Comparison of ENCODE assay signal across 20 cellular contexts in the genomic region with DNA sequence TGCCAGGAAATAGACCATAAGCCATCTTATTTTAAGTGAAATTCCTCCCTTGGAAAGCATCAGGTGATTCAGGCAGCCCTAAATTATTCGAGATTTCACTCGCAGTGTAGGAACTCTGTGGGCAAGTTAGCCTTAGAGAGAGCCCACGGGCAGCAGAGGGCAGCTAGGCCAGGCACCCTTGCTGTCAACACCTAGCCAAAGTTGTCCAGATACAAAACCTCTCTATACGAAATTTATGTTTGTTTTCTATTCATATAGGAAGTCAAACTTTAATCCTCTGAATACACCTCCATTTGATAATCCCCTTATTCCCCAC.
A peak's percentile ranks its signal among the peaks of the same experiment; 100 is the strongest.
DNase-seq lines count a peak whose midpoint lies in the region; ATAC-seq and FAIRE-seq lines count a peak whose summit lies in the region.
"Had no signal": no experiment of that assay in that cellular context is flagged by ENCODE, and none has a peak within 500 bp of the region (broad histone marks: within the 10 kb centered on the region; RNA-seq: fewer than 3 reads in every experiment).

No MANE protein-coding gene starts in this region.

- intact Hi-C loops in CD4-positive, alpha-beta memory T cell (cut with micrococcal nuclease), result loop anchor here (2.0 to 10.0 kb wide), 4 partner anchors 36 to 1041 kb away; no protein-coding TSS in a partner anchor

- CTCF ChIA-PET in CD4-positive, alpha-beta memory T cell (lab: Charles Lee; ENCODE audit: partially characterized antibody), result no interaction called here
- CTCF ChIA-PET in T-cell (lab: Charles Lee), result interaction anchor here in 1 of 2 donors (0.8 kb wide), 1 partner anchor 9 kb away, joined by 3 read pairs; no protein-coding TSS in a partner anchor

- H3K27me3 ChIP-seq in CD4-positive, alpha-beta memory T cell (ENCODE audit: insufficient read depth, low read length), result no peaks in the 10 kb centered on the region

- H3K9me3 ChIP-seq in CD4-positive, alpha-beta memory T cell (ENCODE audit: control insufficient read depth in 1 of 2, low read length in 2 of 2), result no peaks in the 10 kb centered on the region
- H3K9me3 ChIP-seq: SK-N-SH had no signal

- peaks cover 17 to 30% (median 24%) of the 10 kb centered on the region in 4 donors for H3K4me1 Mint-ChIP-seq in CD4-positive, alpha-beta memory T cell
- peaks cover 25 to 35% (median 31%) of the 10 kb centered on the region in 3 donors for H3K4me1 Mint-ChIP-seq in T-cell
- H3K4me1 Mint-ChIP-seq in activated naive CD8-positive, alpha-beta T cell treated with anti-CD3 and anti-CD28 coated beads, Interleukin-2, amount 50 U/mL, for 24 hours, result peaks cover 40% of the 10 kb centered on the region
- H3K4me1 Mint-ChIP-seq: B cell had no signal

- peaks cover 0 to 5% (median under 1%) of the 10 kb centered on the region in 8 donors for H3K9me3 Mint-ChIP-seq in CD4-positive, alpha-beta memory T cell
- H3K9me3 Mint-ChIP-seq in T-cell, result peaks cover 0 to 5% (median 0%) of the 10 kb centered on the region in 3 donors
- H3K9me3 Mint-ChIP-seq in activated naive CD8-positive, alpha-beta T cell treated with anti-CD3 and anti-CD28 coated beads, Interleukin-2, amount 50 U/mL, for 24 hours, result peaks cover 16% of the 10 kb centered on the region

- H3K27me3 Mint-ChIP-seq in CD4-positive, alpha-beta memory T cell, result no peaks in the 10 kb centered on the region
- no peaks in the 10 kb centered on the region for H3K27me3 Mint-ChIP-seq in T-cell
- no peaks in the 10 kb centered on the region for H3K27me3 Mint-ChIP-seq in activated naive CD8-positive, alpha-beta T cell treated with anti-CD3 and anti-CD28 coated beads, Interleukin-2, amount 50 U/mL, for 24 hours
- H3K27me3 Mint-ChIP-seq: B cell had no signal

- no peak for DNase-seq in CD4-positive, alpha-beta memory T cell
- DNase-seq in T-cell (no peak), urothelium cell line (ENCODE audit: low spot score) (no peak), NCI-H1092 (lab: John Stamatoyannopoulos, UW) (no peak), MV-4-11 (lab: John Stamatoyannopoulos, UW) (no peak), NCI-H187 (lab: John Stamatoyannopoulos, UW) (no peak)
- no peak for DNase-seq in activated naive CD8-positive, alpha-beta T cell treated with anti-CD3 and anti-CD28 coated beads, Interleukin-2, amount 50 U/mL, for 24 hours
- DNase-seq: Karpas-422, NCI-H1105, NCI-H1436 treated with DMSO at 0.1 percent for 48 hours, NCI-H2029, NCI-H446, NCI-H524 treated with DMSO at 0.1 percent for 48 hours, NCI-H774, SK-N-SH, SW 1271 had no signal

- no peaks in the 10 kb centered on the region for H3K36me3 ChIP-seq in CD4-positive, alpha-beta memory T cell (ENCODE audit: insufficient read depth, low read length)

- no peak overlapping the region for H3K4me3 ChIP-seq in CD4-positive, alpha-beta memory T cell (ENCODE audit: low read length in 2 of 2)

- H3K27ac Mint-ChIP-seq in CD4-positive, alpha-beta memory T cell, result peak overlapping the region; percentile 77 to 95 (median 88)
- peak overlapping the region; percentile 68 to 69 for H3K27ac Mint-ChIP-seq in T-cell
- H3K27ac Mint-ChIP-seq in activated naive CD8-positive, alpha-beta T cell treated with anti-CD3 and anti-CD28 coated beads, Interleukin-2, amount 50 U/mL, for 24 hours, result peak overlapping the region; percentile 51
- H3K27ac Mint-ChIP-seq: B cell had no signal

- FAIRE-seq in urothelium cell line (lab: Jason Lieb, UNC), result no peak
- FAIRE-seq: D721Med, H54 had no signal

- peaks cover 33% of the 10 kb centered on the region for H3K4me1 ChIP-seq in CD4-positive, alpha-beta memory T cell (ENCODE audit: insufficient read depth, low read length)

- H3K4me3 Mint-ChIP-seq in CD4-positive, alpha-beta memory T cell, result peak overlapping the region in 3 of 8 donors; percentile 43 to 67 (median 51)
- peak overlapping the region in 1 of 3 donors; percentile 30 for H3K4me3 Mint-ChIP-seq in T-cell
- no peak overlapping the region for H3K4me3 Mint-ChIP-seq in activated naive CD8-positive, alpha-beta T cell treated with anti-CD3 and anti-CD28 coated beads, Interleukin-2, amount 50 U/mL, for 24 hours
- H3K4me3 Mint-ChIP-seq: B cell had no signal

- POLR2A ChIA-PET in CD4-positive, alpha-beta memory T cell (lab: Charles Lee; ENCODE audit: partially characterized antibody), result interaction anchor here (0.6 to 1.4 kb wide), 3 partner anchors 88 to 1038 kb away, joined by 3 to 6 read pairs (median 4); no protein-coding TSS in a partner anchor
- POLR2A ChIA-PET in T-cell (lab: Charles Lee), result interaction anchor here in 1 of 2 donors (0.8 kb wide), 1 partner anchor 17 kb away, joined by 4 read pairs; no protein-coding TSS in a partner anchor

- peak in 2 of 4 experiments; percentile 13 to 25 for ATAC-seq in T-cell (replicated peaks in 1 of 4)
- no peak for ATAC-seq in activated naive CD8-positive, alpha-beta T cell treated with anti-CD3 and anti-CD28 coated beads, Interleukin-2, amount 50 U/mL, for 24 hours

- no peak overlapping the region for H3K27ac ChIP-seq in CD4-positive, alpha-beta memory T cell (ENCODE audit: low read depth, low read length)
- H3K27ac ChIP-seq: C4-2B had no signal

- H3K36me3 Mint-ChIP-seq in CD4-positive, alpha-beta memory T cell, result no peaks in the 10 kb centered on the region
- no peaks in the 10 kb centered on the region for H3K36me3 Mint-ChIP-seq in T-cell
- peaks cover 17% of the 10 kb centered on the region for H3K36me3 Mint-ChIP-seq in activated naive CD8-positive, alpha-beta T cell treated with anti-CD3 and anti-CD28 coated beads, Interleukin-2, amount 50 U/mL, for 24 hours (ENCODE audit: low read depth)
